In the genomic region with DNA sequence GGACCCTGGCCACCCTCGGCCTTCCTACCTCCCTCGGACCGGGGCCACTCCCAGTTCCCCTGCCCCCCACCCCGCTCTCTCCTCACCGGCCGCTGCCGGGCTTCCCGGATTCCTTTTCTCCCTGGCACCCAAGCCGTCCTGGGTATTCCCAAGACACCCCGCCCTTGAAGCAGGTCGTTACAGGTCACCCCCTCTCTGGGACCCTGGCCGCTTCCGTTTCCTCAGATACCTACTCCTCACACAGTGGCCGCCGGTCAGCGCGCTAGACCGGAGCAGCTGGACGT, we compare ENCODE assay signal across 8 cellular contexts. TPM values are rescaled to one million over a fixed set of nuclear protein-coding genes. Genes with fewer than 3 reads are reported as not detected.
DNase-seq lines count a peak whose midpoint lies in the region; ATAC-seq, FAIRE-seq and TF ChIP-seq lines count a peak whose summit lies in the region.

No MANE protein-coding gene starts in this region.

- H3K9me3 ChIP-seq in thoracic aorta = no peaks in the 10 kb centered on the region

- H3K27me3 ChIP-seq in layer of hippocampus (ENCODE audit: control insufficient read depth, insufficient read depth, low read length) = no peaks in the 10 kb centered on the region
- no peaks in the 10 kb centered on the region for H3K27me3 ChIP-seq in thoracic aorta (replicated peaks; ENCODE audit: insufficient read depth)

- TF ChIP-seq CTCF in astrocyte of the spinal cord (IDR thresholded peaks at IDR 0.05; ENCODE audit: low read depth, low read length) = no peak
- no peak for TF ChIP-seq CTCF in thoracic aorta (IDR thresholded peaks at IDR 0.05)

- H3K36me3 ChIP-seq in thoracic aorta = no peaks in the 10 kb centered on the region

- in situ Hi-C loops in astrocyte of the spinal cord (cut with HindIII; ENCODE audit: low sequenced_read_pairs) = loop anchor here (25.0 kb wide), 1 partner anchor 171 kb away; no protein-coding TSS in a partner anchor

- FAIRE-seq in HTR-8/SVneo (lab: Jason Lieb, UNC) = peak; percentile 46

- H3K4me3 ChIP-seq in astrocyte of the spinal cord (ENCODE audit: low read depth, low read length) = peak overlapping the region; percentile 98
- peak overlapping the region; percentile 93 for H3K4me3 ChIP-seq in thoracic aorta

- ATAC-seq in GM18498 (IDR thresholded peaks at IDR 0.05; ENCODE audit: unreplicated experiment) = peak; percentile 3
- ATAC-seq in thoracic aorta (ENCODE audit: insufficient number of reproducible peaks, low FRiP score, low read depth) = peak; percentile 11
- no peak for ATAC-seq in HG03521 (IDR thresholded peaks at IDR 0.05; ENCODE audit: unreplicated experiment)
- no peak for ATAC-seq in GM19035 (IDR thresholded peaks at IDR 0.05; ENCODE audit: unreplicated experiment)

- H3K4me1 ChIP-seq in thoracic aorta (ENCODE audit: control insufficient read depth in 1 of 2, low read depth in 2 of 2) = peaks cover 40 to 51% of the 10 kb centered on the region in 2 donors

- H3K27ac ChIP-seq in layer of hippocampus (ENCODE audit: low read depth, low read length) (peak overlapping the region; percentile 82), thoracic aorta (peak overlapping the region; percentile 80)

- DNase-seq in HTR-8/SVneo (ENCODE audit: insufficient read length, low spot score) = peak; percentile 55
- no peak for DNase-seq in astrocyte of the spinal cord (ENCODE audit: low read depth, low spot score)
- DNase-seq in thoracic aorta (ENCODE audit: low spot score) = no peak
- DNase-seq in NCI-H1436 (lab: John Stamatoyannopoulos, UW) = no peak

RNA-seq across cellular contexts. Expression of gene NUMB, which starts 0.5 kb away (rescaled TPM):
- total RNA-seq in thoracic aorta = 10 to 100 TPM; 37.0 to 65.7 TPM

RNA-seq across cellular contexts. Expression of gene RIOX1, which starts 32.9 kb away (rescaled TPM):
- 10 to 100 TPM; 16.7 to 24.1 TPM for total RNA-seq in thoracic aorta

Comparison
In these comparisons a context has a peak if more than half of its experiments do, and no peak if none do; other contexts are left out.
1. ATAC-seq: peak in GM18498 (single experiment) and thoracic aorta (single experiment); none in HG03521 (single experiment) and GM19035 (single experiment).